Comparison of ENCODE assay signal across 27 cellular contexts in genomic region chr9:116425244-116425643, GRCh38.
"Had no signal": no experiment of that assay in that cellular context is flagged by ENCODE, and none has a peak within 500 bp of the region (broad histone marks: within the 10 kb centered on the region; RNA-seq: fewer than 3 reads in every experiment).

No MANE protein-coding gene starts in this region.

- H3K27me3 ChIP-seq: stomach, suprapubic skin, testis, thyroid gland, tibial artery, tibial nerve, transverse colon, upper lobe of left lung, upper lobe of right lung, uterus, vagina had no signal

- ATAC-seq: stimulated activated effector memory CD8-positive, alpha-beta T cell treated with anti-CD3 and anti-CD28 coated beads, Interleukin-12 subunit alpha, Interleukin-12 subunit beta, amount 100 ng/mL, for 72 hours; stimulated activated memory B cell treated with anti-CD40 and anti-IgM and Interleukin-4, amounts not matched to agents 10 μg/mL and 1 μg/mL and 100 μg/mL, for 72 hours; stimulated activated naive B cell treated with anti-CD40 and anti-IgM and Interleukin-4, amounts not matched to agents 10 μg/mL and 1 μg/mL and 100 μg/mL, for 72 hours; stimulated activated naive CD8-positive, alpha-beta T cell treated with anti-CD3 and anti-CD28 coated beads, Interleukin-15, amount 100 ng/mL, for 72 hours; stimulated activated naive CD8-positive, alpha-beta T cell treated with anti-CD3 and anti-CD28 coated beads, Interleukin-15, Interleukin-2, amounts not matched to agents 100 U/mL and 50 U/mL, for 24 hours; upper lobe of right lung had no signal

- H3K4me1 ChIP-seq: stomach, suprapubic skin, testis, thyroid gland, tibial artery, tibial nerve, transverse colon, upper lobe of left lung, upper lobe of right lung, uterus, vagina had no signal

- H3K36me3 ChIP-seq: suprapubic skin, thyroid gland, transverse colon, upper lobe of left lung, upper lobe of right lung, uterus, vagina had no signal

- H3K27ac ChIP-seq: stomach, suprapubic skin, testis, thoracic aorta, thyroid gland, tibial artery, tibial nerve, transverse colon, upper lobe of left lung, upper lobe of right lung, uterus, vagina had no signal

- DNase-seq: stimulated activated CD4-positive, alpha-beta T cell treated with anti-CD3 and anti-CD28 coated beads, Interleukin-2, amount 100 ng/mL, for 48 hours; stimulated activated CD4-positive, alpha-beta T cell treated with anti-CD3 and anti-CD28 coated beads, Interleukin-4, amount 100 ng/mL, for 1 hour; stimulated activated CD4-positive, alpha-beta T cell treated with anti-CD3 and anti-CD28 coated beads, Interleukin-4, amount 100 ng/mL, for 24 hours; stimulated activated CD4-positive, alpha-beta T cell treated with anti-CD3 and anti-CD28 coated beads, Interleukin-4, amount 100 ng/mL, for 4 hours; stimulated activated CD8-positive, alpha-beta memory T cell treated with anti-CD3 and anti-CD28 coated beads, Interleukin-4, amount 100 ng/mL, for 48 hours; stimulated activated naive B cell treated with anti-CD40 and anti-IgM and Interleukin-4, amounts not matched to agents 10 μg/mL and 1 μg/mL and 100 μg/mL, for 72 hours; stimulated activated naive CD4-positive, alpha-beta T cell; stimulated activated naive CD4-positive, alpha-beta T cell treated with Interleukin-2 at 50 U/mL for 16 hours; stimulated activated naive CD8-positive, alpha-beta T cell treated with anti-CD3 and anti-CD28 coated beads, Interleukin-15, amount 100 ng/mL, for 72 hours; stimulated activated naive CD8-positive, alpha-beta T cell treated with anti-CD3 and anti-CD28 coated beads, Interleukin-15, Interleukin-2, amounts not matched to agents 100 U/mL and 50 U/mL, for 24 hours; stomach; substantia nigra; testis; thyroid gland; tibial artery; transverse colon; trophoblast cell; upper lobe of right lung; uterus had no signal

- H3K4me3 ChIP-seq: stomach, suprapubic skin, testis, thoracic aorta, thyroid gland, tibial artery, tibial nerve, transverse colon, upper lobe of left lung, upper lobe of right lung, uterus, vagina had no signal

- H3K9me3 ChIP-seq: stomach, suprapubic skin, testis, thoracic aorta, thyroid gland, tibial artery, tibial nerve, transverse colon, upper lobe of left lung, upper lobe of right lung, uterus, vagina had no signal

- FAIRE-seq: urothelium cell line had no signal
